17 cellular contexts compared by ENCODE assay signal in genomic region chr12:56443208-56443607, GRCh38. TPM values are rescaled to one million over a fixed set of nuclear protein-coding genes. Genes with fewer than 3 reads are reported as not detected.
DNase-seq lines count a peak whose midpoint lies in the region; ATAC-seq, FAIRE-seq and TF ChIP-seq lines count a peak whose summit lies in the region.
"Not testable (repeated sequence)": the region's sequence is repeated elsewhere in the genome, so short reads cannot be mapped to it uniquely, and the experiment has no call there.
"Had no signal": no experiment of that assay in that cellular context is flagged by ENCODE, and none has a peak within 500 bp of the region (broad histone marks: within the 10 kb centered on the region; RNA-seq: fewer than 3 reads in every experiment).

No MANE protein-coding gene starts in this region.

- DNase-seq in ELF-1 (ENCODE audit: low read depth, low spot score), result peak; percentile 55
- DNase-seq in WTC11 (ENCODE audit: low spot score); glutamatergic neuron: not testable (repeated sequence)
- peak; percentile 20 for DNase-seq in bronchial epithelial cell (ENCODE audit: low read depth)
- DNase-seq in mesendoderm, result peak; percentile 53

- POLR2A ChIA-PET in HEK293 (lab: Yijun Ruan, JAX), result interaction anchor here (0.7 kb wide), 1 partner anchor 93 kb away, joined by 3 read pairs; no protein-coding TSS in a partner anchor
- POLR2A ChIA-PET in WTC11 (lab: Charles Lee), result interaction anchor here (0.7 kb wide), 1 partner anchor 399 kb away, joined by 3 read pairs; no protein-coding TSS in a partner anchor

- not testable (repeated sequence) for H4K8ac ChIP-seq in mesendoderm (ENCODE audit: low read depth, low read length)

- peaks cover 26% of the 10 kb centered on the region for H3K4me1 Mint-ChIP-seq in WTC11
- not testable (repeated sequence) for H3K4me1 Mint-ChIP-seq in glutamatergic neuron (ENCODE audit: low read depth, unreplicated experiment)

- not testable (repeated sequence) for FAIRE-seq in bronchial epithelial cell (lab: Jason Lieb, UNC)

- TF ChIP-seq RAD21 in Ishikawa (IDR thresholded peaks at IDR 0.05; ENCODE audit: low read depth), result not testable (repeated sequence)

- H2BK15ac ChIP-seq in mesendoderm (replicated peaks; ENCODE audit: low read depth), result not testable (repeated sequence)

- not testable (repeated sequence) for H3K4ac ChIP-seq in mesendoderm (ENCODE audit: low read depth, low read length)

- H2BK5ac ChIP-seq in mesendoderm (ENCODE audit: low read length), result not testable (repeated sequence)

- not testable (repeated sequence) for H3K4me2 ChIP-seq in mesendoderm (ENCODE audit: low read length)

- peak overlapping the region; percentile 44; the same call in 1 of the 2 replicates for H3K27ac Mint-ChIP-seq in WTC11
- H3K27ac Mint-ChIP-seq in glutamatergic neuron (ENCODE audit: unreplicated experiment), result peak overlapping the region; percentile 2

- not testable (repeated sequence) for TF ChIP-seq EP300 in Ishikawa (IDR thresholded peaks at IDR 0.05; ENCODE audit: borderline replicate concordance)

- not testable (repeated sequence) for H3K79me2 ChIP-seq in mesendoderm (ENCODE audit: control insufficient read depth, insufficient read depth, low read length)

- H3K23ac ChIP-seq in mesendoderm (ENCODE audit: low read length), result not testable (repeated sequence)

- not testable (repeated sequence) for H3K4me3 ChIP-seq in HEK293 (ENCODE audit: low read depth, low read length); bronchial epithelial cell (ENCODE audit: low read depth, low read length); mesendoderm (ENCODE audit: low read length)

- H3K9ac ChIP-seq in mesendoderm (ENCODE audit: low read length), result not testable (repeated sequence)

- not testable (repeated sequence) for H3K18ac ChIP-seq in mesendoderm (ENCODE audit: low read length)

- H3K27ac ChIP-seq in 22Rv1, result peak overlapping the region; percentile 33
- H3K27ac ChIP-seq in HEK293 (ENCODE audit: extremely low read depth, low read depth, low read length); mesendoderm (ENCODE audit: low read depth, low read length): not testable (repeated sequence)

- H4K5ac ChIP-seq in mesendoderm (ENCODE audit: low read length), result not testable (repeated sequence)

- H3K9me3 Mint-ChIP-seq in WTC11, result peaks cover 45% of the 10 kb centered on the region
- not testable (repeated sequence) for H3K9me3 Mint-ChIP-seq in glutamatergic neuron (ENCODE audit: unreplicated experiment)

- not testable (repeated sequence) for H3K36me3 ChIP-seq in HEK293 (ENCODE audit: control insufficient read depth in 2 of 2, insufficient read depth in 1 of 2, low read length in 2 of 2); bronchial epithelial cell (ENCODE audit: control insufficient read depth, insufficient read depth, low read length); mesendoderm (ENCODE audit: control insufficient read depth, insufficient read depth, low read length)

- not testable (repeated sequence) for H3K4me3 Mint-ChIP-seq in WTC11; glutamatergic neuron (ENCODE audit: unreplicated experiment)

- not testable (repeated sequence) for H3K27me3 Mint-ChIP-seq in WTC11 (ENCODE audit: low read depth); glutamatergic neuron (ENCODE audit: unreplicated experiment)

- peaks cover 63% of the 10 kb centered on the region for H3K36me3 Mint-ChIP-seq in WTC11
- not testable (repeated sequence) for H3K36me3 Mint-ChIP-seq in glutamatergic neuron (ENCODE audit: unreplicated experiment)

- H3K56ac ChIP-seq in mesendoderm (ENCODE audit: low read length), result not testable (repeated sequence)

- H2AK5ac ChIP-seq in mesendoderm (ENCODE audit: low read length), result not testable (repeated sequence)

- not testable (repeated sequence) for H2BK120ac ChIP-seq in mesendoderm (ENCODE audit: low read depth, low read length)

- not testable (repeated sequence) for H3K27me3 ChIP-seq in bronchial epithelial cell (ENCODE audit: control insufficient read depth, insufficient read depth, low read length); mesendoderm (ENCODE audit: insufficient read depth, low read length, poor library complexity)

- CTCF ChIA-PET in HEK293 (lab: Yijun Ruan, JAX); WTC11 (lab: Charles Lee): not testable (repeated sequence)

- no CpG with 5 or more reads among the region's 2 CpGs for WGBS in mesendoderm (ENCODE audit: extremely low coverage, insufficient coverage, low lambda C conversion rate)

- H3K9me3 ChIP-seq in HEK293 (ENCODE audit: control insufficient read depth, insufficient read depth, low read depth, low read length), result not testable (repeated sequence)

- not testable (repeated sequence) for H3K79me1 ChIP-seq in mesendoderm (ENCODE audit: low read length)

- not testable (repeated sequence) for TF ChIP-seq CTCF in 22Rv1 (IDR thresholded peaks at IDR 0.05); HEK293 (tag by site-specific recombination; IDR thresholded peaks at IDR 0.05); WTC11 (IDR thresholded peaks at IDR 0.05); bronchial epithelial cell (IDR thresholded peaks at IDR 0.05; ENCODE audit: insufficient read depth, low read length, severe bottlenecking); glutamatergic neuron (IDR thresholded peaks at IDR 0.05; ENCODE audit: partially characterized antibody, unreplicated experiment)

- H3K4me1 ChIP-seq in HEK293 (ENCODE audit: control insufficient read depth, insufficient read depth, low read length); mesendoderm (ENCODE audit: control insufficient read depth, low read depth, low read length): not testable (repeated sequence)

- not testable (repeated sequence) for ATAC-seq in WTC11

TF ChIP-seq in HEK293, 187 proteins besides CTCF, POLR2A, EP300 and RAD21:
- TF ChIP-seq KLF8 (tag by site-specific recombination; IDR thresholded peaks at IDR 0.05), result 0 out of 2 replicates have a peak, but pooled peaks have one; percentile 11
- peak; percentile 47 for TF ChIP-seq SETDB1 (IDR thresholded peaks at IDR 0.05; ENCODE audit: insufficient read length, low read length)
TF ChIP-seq in HEK293: peak in this region for 2; not testable (repeated sequence) for 185.

TF ChIP-seq in Ishikawa, 13 proteins besides CTCF, POLR2A, EP300 and RAD21:
- peak; percentile 14; the same call in 1 of the 2 replicates for TF ChIP-seq USF1 (IDR thresholded peaks at IDR 0.05)
- TF ChIP-seq CEBPB (IDR thresholded peaks at IDR 0.05), result peak; percentile 70
TF ChIP-seq in Ishikawa: peak in this region for 2; not testable (repeated sequence) for 11.

TF ChIP-seq in WTC11, 78 proteins besides CTCF, POLR2A, EP300 and RAD21:
- TF ChIP-seq TEAD1 (CRISPR knock-in tag; IDR thresholded peaks at IDR 0.05) (peak; percentile 29; the same call in 1 of the 2 replicates), FOXP4 (CRISPR knock-in tag; IDR thresholded peaks at IDR 0.05) (peak; percentile 65; the same call in 1 of the 2 replicates)

RNA-seq across cellular contexts. Expression of gene TIMELESS, which starts 6.0 kb away (rescaled TPM):
- total RNA-seq in WTC11 (2021) (60.9 to 67.1 TPM (median 64.9 TPM) in 3 replicates), bronchial epithelial cell (3.4 and 3.6 TPM in 2 replicates), glutamatergic neuron (ENCODE audit: unreplicated experiment) (17.9 TPM)
- 38.5 TPM for polyA plus RNA-seq in mesendoderm (2013, experiment 1 of 2)
- polyA plus RNA-seq in mesendoderm (2013, experiment 2 of 2), result 38.7 TPM

RNA-seq across cellular contexts. Expression of gene MIP, which starts 11.2 kb away (rescaled TPM):
- total RNA-seq in WTC11 (2021), result not detected in 3 replicates
- 0.26 TPM in 1 of 2 replicates, not detected in the other for total RNA-seq in bronchial epithelial cell
- total RNA-seq in glutamatergic neuron (ENCODE audit: unreplicated experiment), result not detected
- 0.06 TPM for polyA plus RNA-seq in mesendoderm (2013, experiment 1 of 2)
- polyA plus RNA-seq in mesendoderm (2013, experiment 2 of 2), result 0.06 TPM
- total RNA-seq: A673; CD4-positive, alpha-beta memory T cell; GM23248; H7; HepG2; HT1080 had no signal
- polyA plus RNA-seq: AG04450, CD14-positive monocyte, GM23248, HepG2, IgD-negative memory B cell had no signal

RNA-seq across cellular contexts. Expression of gene SPRYD4, which starts 25.2 kb away (rescaled TPM):
- 2.8 to 4.2 TPM (median 3.1 TPM) in 3 replicates for total RNA-seq in WTC11 (2021)
- 1.1 and 1.3 TPM in 2 replicates for total RNA-seq in bronchial epithelial cell
- total RNA-seq in glutamatergic neuron (ENCODE audit: unreplicated experiment), result 3.6 TPM
- polyA plus RNA-seq in mesendoderm (2013, experiment 1 of 2), result 2.9 TPM
- polyA plus RNA-seq in mesendoderm (2013, experiment 2 of 2), result 2.8 TPM

RNA-seq across cellular contexts. Expression of gene GLS2, which starts 44.8 kb away (rescaled TPM):
- 14.8 to 17.2 TPM (median 15.9 TPM) in 3 replicates for total RNA-seq in WTC11 (2021)
- 5.2 and 6.1 TPM in 2 replicates for total RNA-seq in bronchial epithelial cell
- 0.91 TPM for total RNA-seq in glutamatergic neuron (ENCODE audit: unreplicated experiment)
- 1.4 TPM for polyA plus RNA-seq in mesendoderm (2013, experiment 1 of 2)
- polyA plus RNA-seq in mesendoderm (2013, experiment 2 of 2), result 1.7 TPM
- total RNA-seq: A673, GM23248, HT1080 had no signal
- polyA plus RNA-seq: CD14-positive monocyte, GM23248 had no signal
